Comparison of ENCODE assay signal across 8 cellular contexts in genomic region chr1:155084722-155085503, GRCh38.
A peak's percentile ranks its signal among the peaks of the same experiment; 100 is the strongest.
DNase-seq lines count a peak whose midpoint lies in the region; ATAC-seq and TF ChIP-seq lines count a peak whose summit lies in the region.

No MANE protein-coding gene starts in this region.

- H3K4me3 ChIP-seq in AG09309 (ENCODE audit: control insufficient read depth, low read depth, low read length) (peak overlapping the region; percentile 90), WI38 (ENCODE audit: low read depth, low read length) (peak overlapping the region; percentile 67), cardiac fibroblast (replicated peaks in 1 of 2; ENCODE audit: low read depth in 2 of 2, low read length in 2 of 2) (peak overlapping the region; percentile 69 to 79)

- DNase-seq in AG09309 (ENCODE audit: low read depth) (peak; percentile 59), NCI-H2227 (lab: John Stamatoyannopoulos, UW; ENCODE audit: unreplicated experiment) (peak; percentile 98), cardiac fibroblast (ENCODE audit: low read depth in 2 of 2) (peak; percentile 95 to 96), inferior parietal cortex (ENCODE audit: extremely low spot score) (peak; percentile 93), smooth muscle cell of the brain vasculature (ENCODE audit: low read depth, low spot score) (peak; percentile 93)

- ATAC-seq in GM18909 (IDR thresholded peaks at IDR 0.05; ENCODE audit: poor library complexity, unreplicated experiment) (peak; percentile 78), HG03175 (IDR thresholded peaks at IDR 0.05; ENCODE audit: unreplicated experiment) (peak; percentile 75)

- TF ChIP-seq CTCF in AG09309 (IDR thresholded peaks at IDR 0.05; ENCODE audit: control insufficient read depth, insufficient read depth, low read depth, low read length, missing control alignments) = peak; percentile 94
- TF ChIP-seq CTCF in WI38 (IDR thresholded peaks at IDR 0.05; ENCODE audit: low read depth, low read length) = peak; percentile 84
- TF ChIP-seq CTCF in cardiac fibroblast (IDR thresholded peaks at IDR 0.05; ENCODE audit: low read depth, low read length) = peak; percentile 92

Comparison
In these comparisons a context has a peak if more than half of its experiments do, and no peak if none do; other contexts are left out.
1. Peak in every context shown above with its lines: DNase-seq, ATAC-seq and H3K4me3 ChIP-seq.